Comparison of ENCODE assay signal across 1 cellular context in genomic region chr2:112048887-112049286, GRCh38.
TF ChIP-seq lines count a peak whose summit lies in the region.

No MANE protein-coding gene starts in this region.

TF ChIP-seq in H1, 55 proteins besides CTCF, POLR2A, EP300 and RAD21:
- TF ChIP-seq KDM4A (IDR thresholded peaks at IDR 0.05; ENCODE audit: low read depth, low read length, severe bottlenecking): no peak
- no peak for TF ChIP-seq EZH2 (IDR thresholded peaks at IDR 0.05; ENCODE audit: low read depth, low read length, severe bottlenecking)
TF ChIP-seq in H1: peak in this region for 0.
